Comparison of ENCODE assay signal across 12 cellular contexts in the genomic region with DNA sequence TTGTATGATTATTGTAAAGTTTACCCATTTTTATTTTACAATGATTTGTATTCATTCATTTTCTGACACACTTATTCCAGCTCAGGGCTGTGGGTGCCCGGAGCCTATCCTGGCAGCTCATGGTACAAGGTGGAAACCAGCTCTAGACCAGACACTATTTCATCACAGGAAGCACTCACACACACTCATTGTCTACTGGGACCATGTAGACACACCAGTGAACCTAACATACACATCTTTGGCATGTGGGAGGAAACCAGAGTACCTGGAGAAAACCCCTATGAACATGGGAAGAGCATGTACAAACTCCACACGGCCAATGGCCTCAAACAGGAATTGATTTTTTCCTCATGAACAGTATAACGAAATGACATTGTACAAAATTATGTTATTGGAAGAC. TPM values are rescaled to one million over a fixed set of nuclear protein-coding genes. Genes with fewer than 3 reads are reported as not detected.
DNase-seq lines count a peak whose midpoint lies in the region; ATAC-seq lines count a peak whose summit lies in the region.
"Had no signal": no experiment of that assay in that cellular context is flagged by ENCODE, and none has a peak within 500 bp of the region (broad histone marks: within the 10 kb centered on the region; RNA-seq: fewer than 3 reads in every experiment).

No MANE protein-coding gene starts in this region.

- H3K9ac ChIP-seq in HUES64 (ENCODE audit: low read depth, low read length) (no peak overlapping the region), mesendoderm (ENCODE audit: low read length) (peak overlapping the region; percentile 56)

- H3K4me3 Mint-ChIP-seq in T-helper 2 cell treated with Interferon-gamma antibody and Interleukin-4, amounts not matched to agents 5 μg/mL and 100 μg/mL, for 36 hours = peak overlapping the region; percentile 98

- H3K4me3 ChIP-seq in HUES64 (ENCODE audit: low read length) (peak overlapping the region; percentile 69; the same call in 1 of the 2 replicates), mesendoderm (ENCODE audit: low read length) (no peak overlapping the region)
- H3K4me3 ChIP-seq: upper lobe of left lung had no signal

- no peak overlapping the region for H3K23ac ChIP-seq in mesendoderm (ENCODE audit: low read length)

- H4K5ac ChIP-seq in mesendoderm (ENCODE audit: low read length) = no peak overlapping the region

- WGBS in HUES64 = 96% methylated on average over 3 of the region's 3 CpGs
- WGBS in mesendoderm (ENCODE audit: extremely low coverage, insufficient coverage, low lambda C conversion rate) = no CpG with 5 or more reads among the region's 3 CpGs

- H3K4me1 ChIP-seq in HUES64 (ENCODE audit: insufficient read depth, low read length) = peaks cover 13% of the 10 kb centered on the region
- peaks cover 2% of the 10 kb centered on the region for H3K4me1 ChIP-seq in mesendoderm (ENCODE audit: control insufficient read depth, low read depth, low read length)

- H3K9me3 ChIP-seq in HUES64 (ENCODE audit: insufficient read depth, low read depth, low read length) = no peaks in the 10 kb centered on the region
- H3K9me3 ChIP-seq: upper lobe of left lung had no signal

- peaks cover 6% of the 10 kb centered on the region for H3K79me1 ChIP-seq in mesendoderm (ENCODE audit: low read length)

- DNase-seq in SIG-M5 treated with dmso at 0.1 percent for 504 hours (lab: John Stamatoyannopoulos, UW; ENCODE audit: unreplicated experiment) = peak; percentile 70
- DNase-seq in SIG-M5 (lab: John Stamatoyannopoulos, UW) = no peak
- DNase-seq in T-helper 2 cell treated with Interferon-gamma antibody and Interleukin-4, amounts not matched to agents 5 μg/mL and 100 μg/mL, for 36 hours (ENCODE audit: low spot score) = no peak
- DNase-seq in mesendoderm = no peak
- no peak for DNase-seq in stimulated activated CD4-positive, alpha-beta T cell treated with anti-CD3 and anti-CD28 coated beads, Interleukin-2, amount 100 ng/mL, for 48 hours
- DNase-seq: activated B cell treated with CpG ODN at 0.5 μM for 24 hours, anterior cingulate cortex, left colon, upper lobe of left lung had no signal

- H2BK15ac ChIP-seq in mesendoderm (replicated peaks; ENCODE audit: low read depth) = no peak overlapping the region

- peaks cover 2% of the 10 kb centered on the region for H3K27me3 Mint-ChIP-seq in T-helper 2 cell treated with Interferon-gamma antibody and Interleukin-4, amounts not matched to agents 5 μg/mL and 100 μg/mL, for 36 hours (ENCODE audit: low read depth)
- H3K27me3 Mint-ChIP-seq: activated B cell treated with CpG ODN at 0.5 μM for 24 hours had no signal

- H3K4me2 ChIP-seq in mesendoderm (ENCODE audit: low read length) = peak overlapping the region; percentile 13

- peaks cover 52% of the 10 kb centered on the region for H3K4me1 Mint-ChIP-seq in T-helper 2 cell treated with Interferon-gamma antibody and Interleukin-4, amounts not matched to agents 5 μg/mL and 100 μg/mL, for 36 hours (ENCODE audit: low read depth)

- H3K9me3 Mint-ChIP-seq in T-helper 2 cell treated with Interferon-gamma antibody and Interleukin-4, amounts not matched to agents 5 μg/mL and 100 μg/mL, for 36 hours = no peaks in the 10 kb centered on the region
- H3K9me3 Mint-ChIP-seq: activated B cell treated with CpG ODN at 0.5 μM for 24 hours had no signal

- H3K79me2 ChIP-seq in mesendoderm (ENCODE audit: control insufficient read depth, insufficient read depth, low read length) = peaks cover 49% of the 10 kb centered on the region

- no peak overlapping the region for H3K18ac ChIP-seq in mesendoderm (ENCODE audit: low read length)

- ATAC-seq in HG03432 (IDR thresholded peaks at IDR 0.05; ENCODE audit: unreplicated experiment) = no peak
- no peak for ATAC-seq in HG02973 (IDR thresholded peaks at IDR 0.05; ENCODE audit: unreplicated experiment)
- ATAC-seq: left colon had no signal

- no peak overlapping the region for H2BK120ac ChIP-seq in mesendoderm (ENCODE audit: low read depth, low read length)

- H3K4ac ChIP-seq in mesendoderm (ENCODE audit: low read depth, low read length) = no peak overlapping the region

- peak overlapping the region; percentile 72 for H3K27ac Mint-ChIP-seq in T-helper 2 cell treated with Interferon-gamma antibody and Interleukin-4, amounts not matched to agents 5 μg/mL and 100 μg/mL, for 36 hours
- H3K27ac Mint-ChIP-seq: activated B cell treated with CpG ODN at 0.5 μM for 24 hours had no signal

- H4K8ac ChIP-seq in mesendoderm (ENCODE audit: low read depth, low read length) = no peak overlapping the region

- H3K56ac ChIP-seq in mesendoderm (ENCODE audit: low read length) = peak overlapping the region; percentile 69

- H2BK5ac ChIP-seq in mesendoderm (ENCODE audit: low read length) = no peak overlapping the region

- H3K27me3 ChIP-seq in HUES64 (ENCODE audit: insufficient read depth, low read length) (no peaks in the 10 kb centered on the region), mesendoderm (ENCODE audit: insufficient read depth, low read length, poor library complexity) (no peaks in the 10 kb centered on the region)
- H3K27me3 ChIP-seq: upper lobe of left lung had no signal

- H2AK5ac ChIP-seq in mesendoderm (ENCODE audit: low read length) = no peak overlapping the region

- H3K27ac ChIP-seq in HUES64 (ENCODE audit: low read depth, low read length) = no peak overlapping the region
- no peak overlapping the region for H3K27ac ChIP-seq in mesendoderm (ENCODE audit: low read depth, low read length)
- H3K27ac ChIP-seq: upper lobe of left lung had no signal

- H3K36me3 ChIP-seq in HUES64 (ENCODE audit: insufficient read depth, low read length) = peaks cover 47% of the 10 kb centered on the region
- H3K36me3 ChIP-seq in mesendoderm (ENCODE audit: control insufficient read depth, insufficient read depth, low read length) = peaks cover 2% of the 10 kb centered on the region
- H3K36me3 ChIP-seq: upper lobe of left lung had no signal

- H3K36me3 Mint-ChIP-seq in T-helper 2 cell treated with Interferon-gamma antibody and Interleukin-4, amounts not matched to agents 5 μg/mL and 100 μg/mL, for 36 hours (ENCODE audit: low read depth) = peaks cover 43% of the 10 kb centered on the region

RNA-seq across cellular contexts. Expression of gene DTL, which starts 2.4 kb away (rescaled TPM):
- 49.1 TPM for polyA plus RNA-seq in HUES64 (2013, experiment 1 of 2)
- polyA plus RNA-seq in HUES64 (2013, experiment 2 of 2) = 49.3 TPM
- polyA plus RNA-seq in mesendoderm (2013, experiment 1 of 2) = 58.2 TPM
- 59.4 TPM for polyA plus RNA-seq in mesendoderm (2013, experiment 2 of 2)

RNA-seq across cellular contexts. Expression of gene INTS7, which starts 2.5 kb away (rescaled TPM):
- polyA plus RNA-seq in HUES64 (2013, experiment 1 of 2) = 25.6 TPM
- 18.6 TPM for polyA plus RNA-seq in HUES64 (2013, experiment 2 of 2)
- polyA plus RNA-seq in mesendoderm (2013, experiment 1 of 2) = 17.9 TPM
- 17.7 TPM for polyA plus RNA-seq in mesendoderm (2013, experiment 2 of 2)
